In genomic region chr18:45437399-45437798, GRCh38 we compare ENCODE assay signal across 26 cellular contexts.
DNase-seq lines count a peak whose midpoint lies in the region; ATAC-seq, FAIRE-seq and TF ChIP-seq lines count a peak whose summit lies in the region.
"Had no signal": no experiment of that assay in that cellular context is flagged by ENCODE, and none has a peak within 500 bp of the region (broad histone marks: within the 10 kb centered on the region; RNA-seq: fewer than 3 reads in every experiment).

No MANE protein-coding gene starts in this region.

- TF ChIP-seq POLR2A in GM12892 (IDR thresholded peaks at IDR 0.05; ENCODE audit: low read depth, low read length) = no peak

- TF ChIP-seq CTCF in left ventricle myocardium inferior (IDR thresholded peaks at IDR 0.05; ENCODE audit: borderline replicate concordance) (no peak), WTC11 (IDR thresholded peaks at IDR 0.05) (no peak)

- no peak overlapping the region for H3K23ac ChIP-seq in neuronal stem cell (ENCODE audit: low read depth, low read length, poor library complexity)

- no peak overlapping the region for H2AFZ ChIP-seq in neuronal stem cell (ENCODE audit: low read length)
- H2AFZ ChIP-seq: GM23338 had no signal

- ATAC-seq in Right ventricle myocardium inferior (no peak), WTC11 (peak; percentile 41), GM19395 (IDR thresholded peaks at IDR 0.05; ENCODE audit: unreplicated experiment) (no peak)
- ATAC-seq: GM23338, HCT116, K562 had no signal

- H3K4me3 ChIP-seq in left ventricle myocardium inferior (no peak overlapping the region), neuronal stem cell (ENCODE audit: low read length in 2 of 2) (peak overlapping the region in 1 of 2 donors; percentile 56)
- H3K4me3 ChIP-seq: GM23338, K562 had no signal

- no peaks in the 10 kb centered on the region for H3K36me3 ChIP-seq in left ventricle myocardium inferior
- no peaks in the 10 kb centered on the region for H3K36me3 ChIP-seq in neuronal stem cell (replicated peaks in 1 of 2; ENCODE audit: control insufficient read depth in 2 of 2, insufficient read depth in 2 of 2, low read length in 2 of 2)

- H2BK5ac ChIP-seq in neuronal stem cell (ENCODE audit: low read length) = no peak overlapping the region

- H2BK120ac ChIP-seq in neuronal stem cell (ENCODE audit: low read depth, low read length) = no peak overlapping the region

- no peak overlapping the region for H3K9ac ChIP-seq in neuronal stem cell (ENCODE audit: low read depth, low read length, poor library complexity)

- H3K4me1 ChIP-seq in left ventricle myocardium inferior = peaks cover 9% of the 10 kb centered on the region
- peaks cover 0 to 2% of the 10 kb centered on the region in 2 donors for H3K4me1 ChIP-seq in neuronal stem cell (ENCODE audit: control insufficient read depth in 2 of 2, insufficient read depth in 1 of 2, low read depth in 1 of 2, low read length in 2 of 2)

- no peak overlapping the region for H3K4me3 Mint-ChIP-seq in WTC11
- H3K4me3 Mint-ChIP-seq: B cell; CD4-positive, CD25-positive, alpha-beta regulatory T cell; CD8-positive, alpha-beta memory T cell; GM23338; HFFc6 had no signal

- no peak overlapping the region for H3K27ac Mint-ChIP-seq in WTC11
- H3K27ac Mint-ChIP-seq: B cell; CD4-positive, CD25-positive, alpha-beta regulatory T cell; CD8-positive, alpha-beta memory T cell; GM23338; HFFc6 had no signal

- H3K14ac ChIP-seq in neuronal stem cell (ENCODE audit: low read length) = no peak overlapping the region

- H3K4me1 Mint-ChIP-seq in WTC11 = no peaks in the 10 kb centered on the region
- H3K4me1 Mint-ChIP-seq: B cell; CD4-positive, CD25-positive, alpha-beta regulatory T cell; CD8-positive, alpha-beta memory T cell; GM23338 had no signal

- DNase-seq in Right ventricle myocardium inferior (ENCODE audit: missing footprints) = peak; percentile 61
- no peak for DNase-seq in left ventricle myocardium inferior
- no peak for DNase-seq in GM12892 (ENCODE audit: insufficient read length)
- DNase-seq in WTC11 (ENCODE audit: low spot score) = no peak
- no peak for DNase-seq in neuronal stem cell (ENCODE audit: low spot score)
- DNase-seq in stimulated activated naive CD4-positive, alpha-beta T cell (lab: John Stamatoyannopoulos, UW) = no peak
- DNase-seq in medulla oblongata (ENCODE audit: extremely low spot score) = no peak
- DNase-seq: C1 segment of cervical spinal cord; CD4-positive, CD25-positive, alpha-beta regulatory T cell; COR-L47; DMS 273 treated with DMSO at 0.1 percent for 48 hours; DMS53; DND-41; EL; HFFc6; IMR-90 had no signal

- no peak overlapping the region for H4K8ac ChIP-seq in neuronal stem cell (ENCODE audit: low read depth, low read length)

- H3K27me3 ChIP-seq in left ventricle myocardium inferior (ENCODE audit: low read depth) (no peaks in the 10 kb centered on the region), neuronal stem cell (ENCODE audit: control insufficient read depth in 3 of 3, insufficient read depth in 3 of 3, low read depth in 1 of 3, low read length in 3 of 3) (no peaks in the 10 kb centered on the region)

- FAIRE-seq in GM12892 (lab: Jason Lieb, UNC) = peak; percentile 44
- FAIRE-seq: G401.6, GM12891, H54, HTR-8/SVneo, K562 had no signal

- H3K18ac ChIP-seq in neuronal stem cell (ENCODE audit: low read length) = peak overlapping the region; percentile 23

- H3K27ac ChIP-seq in left ventricle myocardium inferior (replicated peaks) (no peak overlapping the region), neuronal stem cell (replicated peaks; ENCODE audit: low read length) (no peak overlapping the region)

- WGBS in neuronal stem cell (ENCODE audit: extremely low coverage in 2 of 2, insufficient read length in 2 of 2, insufficient replicate concordance in 1 of 2), 2 donors = no CpG with 5 or more reads among the region's 9 CpGs

- POLR2A ChIA-PET in WTC11 (lab: Charles Lee) = no interaction called here

- CTCF ChIA-PET in WTC11 (lab: Charles Lee) = no interaction called here

- H3K9me3 ChIP-seq in left ventricle myocardium inferior (replicated peaks) = no peaks in the 10 kb centered on the region
- H3K9me3 ChIP-seq in neuronal stem cell (replicated peaks in 1 of 2; ENCODE audit: control insufficient read depth in 2 of 2, insufficient read depth in 1 of 2, low read depth in 1 of 2, low read length in 2 of 2) = no peaks in the 10 kb centered on the region

- no peak overlapping the region for H3K4ac ChIP-seq in neuronal stem cell (ENCODE audit: low read length)

- H2BK15ac ChIP-seq in neuronal stem cell (ENCODE audit: low read length) = no peak overlapping the region

- intact Hi-C loops in Right ventricle myocardium inferior (cut with DNase I) (no loop called here), left ventricle myocardium inferior (cut with micrococcal nuclease) (no loop called here)

- H3K9me3 Mint-ChIP-seq in WTC11 = no peaks in the 10 kb centered on the region
- H3K9me3 Mint-ChIP-seq: CD8-positive, alpha-beta memory T cell; GM23338; HFFc6 had no signal

- no peak overlapping the region for H4K91ac ChIP-seq in neuronal stem cell (ENCODE audit: low read depth, low read length, poor library complexity)

- H3K27me3 Mint-ChIP-seq in WTC11 (ENCODE audit: low read depth) = no peaks in the 10 kb centered on the region; the same call in 1 of the 2 replicates

- no peaks in the 10 kb centered on the region for H3K79me1 ChIP-seq in neuronal stem cell (ENCODE audit: low read depth, low read length)

- H2BK12ac ChIP-seq in neuronal stem cell (ENCODE audit: low read length) = no peak overlapping the region

- H3K4me2 ChIP-seq in neuronal stem cell (ENCODE audit: insufficient read depth, low read length, poor library complexity, severe bottlenecking) = no peak overlapping the region
- H3K4me2 ChIP-seq: GM23338 had no signal

- H3K36me3 Mint-ChIP-seq in WTC11 = no peaks in the 10 kb centered on the region
- H3K36me3 Mint-ChIP-seq: CD4-positive, CD25-positive, alpha-beta regulatory T cell; CD8-positive, alpha-beta memory T cell had no signal

- no peak overlapping the region for H2AK5ac ChIP-seq in neuronal stem cell (ENCODE audit: low read depth, low read length)

TF ChIP-seq in WTC11, 78 proteins besides CTCF, POLR2A, EP300 and RAD21:
- no peak for TF ChIP-seq ZBTB21 (CRISPR knock-in tag; IDR thresholded peaks at IDR 0.05; ENCODE audit: borderline replicate concordance)
- TF ChIP-seq ZBTB43 (CRISPR knock-in tag; IDR thresholded peaks at IDR 0.05) = no peak
- TF ChIP-seq, protein P1, sequence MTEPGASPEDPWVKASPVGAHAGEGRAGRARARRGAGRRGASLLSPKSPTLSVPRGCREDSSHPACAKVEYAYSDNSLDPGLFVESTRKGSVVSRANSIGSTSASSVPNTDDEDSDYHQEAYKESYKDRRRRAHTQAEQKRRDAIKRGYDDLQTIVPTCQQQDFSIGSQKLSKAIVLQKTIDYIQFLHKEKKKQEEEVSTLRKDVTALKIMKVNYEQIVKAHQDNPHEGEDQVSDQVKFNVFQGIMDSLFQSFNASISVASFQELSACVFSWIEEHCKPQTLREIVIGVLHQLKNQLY (CRISPR knock-in tag; IDR thresholded peaks at IDR 0.05) = no peak
